In the genomic region with DNA sequence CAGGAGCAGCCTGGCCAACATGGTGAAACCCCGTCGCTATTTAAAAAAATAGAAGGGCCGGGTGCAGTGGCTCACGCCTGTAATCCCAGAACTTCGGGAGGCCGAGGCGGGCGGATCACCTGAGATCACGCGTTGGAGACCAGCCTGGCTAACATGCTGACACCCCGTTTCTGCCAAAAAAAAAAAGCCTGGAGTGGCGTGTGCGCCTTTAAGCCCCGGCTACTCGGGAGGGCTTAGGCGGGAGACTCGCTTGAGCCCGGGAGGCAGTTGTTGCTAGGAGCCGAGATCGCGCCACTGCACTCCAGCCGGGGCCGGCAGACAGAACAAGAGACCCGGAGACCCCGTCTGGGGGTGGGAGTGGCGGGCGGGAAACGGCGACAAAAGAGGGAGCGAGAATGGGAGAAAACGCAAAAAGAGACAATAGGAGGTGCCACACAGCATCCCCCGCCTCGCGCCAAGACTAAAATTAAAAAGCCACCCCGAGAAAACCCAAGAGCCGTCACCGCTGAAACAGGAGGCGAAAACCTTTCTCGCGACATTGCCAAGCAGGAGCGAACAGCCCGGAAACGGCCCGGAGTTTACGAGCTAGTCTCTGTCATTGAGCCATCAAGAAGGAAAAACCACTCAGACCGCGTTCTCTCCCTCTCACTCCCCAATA, we compare ENCODE assay signal across 8 cellular contexts. TPM values are rescaled to one million over a fixed set of nuclear protein-coding genes. Genes with fewer than 3 reads are reported as not detected.
DNase-seq lines count a peak whose midpoint lies in the region; ATAC-seq, FAIRE-seq and TF ChIP-seq lines count a peak whose summit lies in the region.
"Not testable (repeated sequence)": the region's sequence is repeated elsewhere in the genome, so short reads cannot be mapped to it uniquely, and the experiment has no call there.

No MANE protein-coding gene starts in this region.

- not testable (repeated sequence) for H3K9ac ChIP-seq in PC-3 (ENCODE audit: low read length)
- peak overlapping the region; percentile 33 for H3K9ac ChIP-seq in keratinocyte (ENCODE audit: control insufficient read depth, extremely low read depth, insufficient read depth, low read length)

- H3K4me1 ChIP-seq in PC-3 (ENCODE audit: insufficient read depth, low read length); keratinocyte (ENCODE audit: control insufficient read depth, extremely low read depth, insufficient read depth, low read length); psoas muscle; testis: not testable (repeated sequence)

- TF ChIP-seq CTCF in PC-3 (conservative IDR thresholded peaks at IDR 0.05; ENCODE audit: low read depth, low read length); keratinocyte (optimal IDR thresholded peaks at IDR 0.05 in 1 of 3, IDR thresholded peaks at IDR 0.05 in 1 of 3, conservative IDR thresholded peaks at IDR 0.05 in 1 of 3; ENCODE audit: extremely low read depth in 1 of 3, insufficient read depth in 2 of 3, low read length in 3 of 3); psoas muscle (IDR thresholded peaks at IDR 0.05); testis (IDR thresholded peaks at IDR 0.05): not testable (repeated sequence)

- intact Hi-C loops in PC-3 (cut with micrococcal nuclease); psoas muscle (cut with DNase I); testis (cut with DNase I; ENCODE audit: low total_unique reads): not testable (repeated sequence)

- H2AFZ ChIP-seq in PC-3 (ENCODE audit: low read length); keratinocyte (ENCODE audit: control insufficient read depth, low read length): not testable (repeated sequence)

- not testable (repeated sequence) for H3F3A ChIP-seq in PC-3 (ENCODE audit: low read length, unreplicated experiment)

- H3K36me3 ChIP-seq in PC-3 (ENCODE audit: low read depth, low read length); keratinocyte (ENCODE audit: control insufficient read depth in 2 of 2, extremely low read depth in 1 of 2, insufficient read depth in 2 of 2, low read length in 2 of 2); psoas muscle (ENCODE audit: insufficient read depth in 1 of 2, low read depth in 1 of 2); testis (ENCODE audit: low read depth, missing control alignments): not testable (repeated sequence)

- BruUV-seq in PC-3 (replicated peaks; lab: Mats Ljungman, UMichigan), result TSS peak; percentile 100

- H3K9me1 ChIP-seq in keratinocyte (ENCODE audit: control insufficient read depth, extremely low read depth, insufficient read depth, low read length), result not testable (repeated sequence)

- dilution Hi-C loops in keratinocyte (cut with MboI; ENCODE audit: extremely low pct_ligation_motif_present, low sequenced_read_pairs), result not testable (repeated sequence)

- ATAC-seq in HG02840 (IDR thresholded peaks at IDR 0.05; ENCODE audit: low FRiP score, unreplicated experiment) (peak; percentile 52), PC-3 (peak; percentile 43), psoas muscle (peak; percentile 13 to 58 (median 42))

- H3K9me3 ChIP-seq in PC-3 (ENCODE audit: low read length); keratinocyte (ENCODE audit: control insufficient read depth, low read depth, low read length); psoas muscle; testis: not testable (repeated sequence)

- H3K4me2 ChIP-seq in PC-3 (ENCODE audit: low read length); keratinocyte (ENCODE audit: control insufficient read depth, extremely low read depth, insufficient read depth, low read depth, low read length): not testable (repeated sequence)

- H3K4me3 ChIP-seq in PC-3 (ENCODE audit: low read length); keratinocyte (ENCODE audit: control insufficient read depth in 2 of 3, extremely low read depth in 1 of 3, insufficient read depth in 2 of 3, low read depth in 1 of 3, low read length in 3 of 3): not testable (repeated sequence)
- H3K4me3 ChIP-seq in psoas muscle, result peak overlapping the region; percentile 36
- peak overlapping the region in 1 of 2 donors; percentile 63 for H3K4me3 ChIP-seq in testis

- H3K79me2 ChIP-seq in PC-3 (ENCODE audit: low read length); keratinocyte (ENCODE audit: control insufficient read depth, insufficient read depth, low read length): not testable (repeated sequence)

- peak; percentile 81 for DNase-seq in GM04504 (ENCODE audit: low read depth)
- peak; percentile 98 for DNase-seq in PC-3
- DNase-seq in activated CD8-positive, alpha-beta memory T cell treated with anti-CD3 and anti-CD28 coated beads, Interleukin-2, amount 50 U/mL, for 48 hours, result peak; percentile 95
- DNase-seq in dermis blood vessel endothelial cell, result peak; percentile 72
- not testable (repeated sequence) for DNase-seq in keratinocyte (ENCODE audit: low read depth, low spot score)
- DNase-seq in psoas muscle, result peak; percentile 13 to 73
- peak; percentile 73 for DNase-seq in testis

- H3K9me2 ChIP-seq in PC-3 (replicated peaks; ENCODE audit: low read length), result not testable (repeated sequence)

- TF ChIP-seq POLR2A in testis (IDR thresholded peaks at IDR 0.05), result not testable (repeated sequence)

- POLR2A ChIA-PET in PC-3 (lab: Charles Lee; ENCODE audit: unreplicated experiment), result not testable (repeated sequence)

- not testable (repeated sequence) for H3K27me3 ChIP-seq in PC-3 (ENCODE audit: low read length); keratinocyte (ENCODE audit: control insufficient read depth, extremely low read depth, insufficient read depth, low read length); psoas muscle (ENCODE audit: insufficient read depth in 3 of 3, low read length in 2 of 3); testis

- not testable (repeated sequence) for FAIRE-seq in keratinocyte (lab: Jason Lieb, UNC)

- WGBS in psoas muscle, 3 donors, result 0% methylated on average over 11 to 31 of the region's 47 CpGs
- WGBS in testis, 2 donors, result 2% methylated on average over 39 of the region's 47 CpGs; no CpG with 5 or more reads in 1 of the 2 donors

- not testable (repeated sequence) for H4K20me1 ChIP-seq in PC-3 (ENCODE audit: low read length); keratinocyte (ENCODE audit: control insufficient read depth, extremely low read depth, insufficient read depth, low read length)

- CTCF ChIA-PET in PC-3 (lab: Charles Lee), result not testable (repeated sequence)

- H3K27ac ChIP-seq in PC-3 (ENCODE audit: low read length); keratinocyte (ENCODE audit: control insufficient read depth, insufficient read depth, low read length): not testable (repeated sequence)
- H3K27ac ChIP-seq in psoas muscle (peak overlapping the region; percentile 36), testis (peak overlapping the region; percentile 87 to 96)

RNA-seq across cellular contexts. Expression of a gene that starts 15.5 kb away (rescaled TPM):
- total RNA-seq in PC-3 (2014; rRNA removed) (not detected in 2 replicates), dermis blood vessel endothelial cell (17.2 and 36.1 TPM in 2 replicates), psoas muscle (1 to 10 TPM in 1 of 4 donors, under 1 TPM in 1, not detected in 2; 0.90 to 1.5 TPM), testis (1 to 10 TPM; 2.0 to 2.2 TPM)
- polyA plus RNA-seq in keratinocyte (not detected in 3 replicates), psoas muscle (under 1 TPM; 0.34 to 0.74 (median 0.35) TPM), testis (ENCODE audit: insufficient read depth, low read depth, low replicate concordance) (9.5 TPM)
- not detected for polyA plus RNA-seq in keratinocyte (2011; ENCODE audit: low read depth)
- polyA plus RNA-seq in keratinocyte (2011; cell fraction: cytosol; rRNA removed), result not detected in 2 replicates
- polyA plus RNA-seq in keratinocyte (2011; cell fraction: nucleus; rRNA removed), result not detected in 2 replicates
- not detected in 2 replicates for polyA plus RNA-seq in keratinocyte (2012; ENCODE audit: low replicate concordance)
- not detected in 3 replicates for polyA minus RNA-seq in keratinocyte
- polyA minus RNA-seq in keratinocyte (2011; cell fraction: cytosol; rRNA and poly(A)+ RNA removed), result not detected
- polyA minus RNA-seq in keratinocyte (2011; cell fraction: nucleus; rRNA and poly(A)+ RNA removed), result 0.63 TPM in 1 of 2 replicates, not detected in the other
